ENCODE assay signal across 10 cellular contexts in the genomic region with DNA sequence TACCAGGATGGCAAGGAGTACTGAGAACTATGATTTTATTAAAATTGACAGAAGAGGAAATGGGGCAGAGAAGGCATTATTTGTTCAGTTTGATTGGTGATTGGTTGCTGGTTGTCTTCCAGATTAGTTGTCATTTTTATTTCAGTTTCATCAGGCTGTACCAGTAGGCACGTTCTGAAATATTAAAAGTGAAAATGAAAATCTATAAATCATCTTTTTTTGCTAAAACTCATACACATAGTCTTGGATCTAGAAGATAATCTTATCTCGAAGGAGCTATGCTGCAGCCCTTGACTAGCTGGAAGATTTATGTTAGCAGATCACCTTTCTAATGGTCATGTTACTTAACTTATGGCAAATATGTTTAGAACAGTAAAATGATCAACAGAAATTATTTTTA. TPM values are rescaled to one million over a fixed set of nuclear protein-coding genes. Genes with fewer than 3 reads are reported as not detected.
A peak's percentile ranks its signal among the peaks of the same experiment; 100 is the strongest.
DNase-seq lines count a peak whose midpoint lies in the region; ATAC-seq lines count a peak whose summit lies in the region.
"Had no signal": no experiment of that assay in that cellular context is flagged by ENCODE, and none has a peak within 500 bp of the region (broad histone marks: within the 10 kb centered on the region; RNA-seq: fewer than 3 reads in every experiment).

No MANE protein-coding gene starts in this region.

- no peaks in the 10 kb centered on the region for H3K36me3 Mint-ChIP-seq in activated naive CD4-positive, alpha-beta T cell treated with anti-CD3 and anti-CD28 coated beads, Interleukin-2, amount 50 U/mL, for 24 hours
- H3K36me3 Mint-ChIP-seq in T-cell = no peaks in the 10 kb centered on the region
- peaks cover 5% of the 10 kb centered on the region for H3K36me3 Mint-ChIP-seq in stimulated activated naive CD8-positive, alpha-beta T cell treated with anti-CD3 and anti-CD28 coated beads, Interleukin-15, Interleukin-2, amounts not matched to agents 100 ng/mL and 50 ng/mL, for 24 hours (ENCODE audit: low read depth)

- ATAC-seq in HG02678 (IDR thresholded peaks at IDR 0.05; ENCODE audit: unreplicated experiment) = peak; percentile 59
- no peak for ATAC-seq in T-cell (replicated peaks in 1 of 4)
- no peak for ATAC-seq in left colon
- ATAC-seq in HG03442 (IDR thresholded peaks at IDR 0.05; ENCODE audit: unreplicated experiment) = no peak

- H3K27me3 Mint-ChIP-seq in activated naive CD4-positive, alpha-beta T cell treated with anti-CD3 and anti-CD28 coated beads, Interleukin-2, amount 50 U/mL, for 24 hours = no peaks in the 10 kb centered on the region
- H3K27me3 Mint-ChIP-seq in T-cell = no peaks in the 10 kb centered on the region
- no peaks in the 10 kb centered on the region for H3K27me3 Mint-ChIP-seq in stimulated activated naive CD8-positive, alpha-beta T cell treated with anti-CD3 and anti-CD28 coated beads, Interleukin-15, Interleukin-2, amounts not matched to agents 100 ng/mL and 50 ng/mL, for 24 hours
- H3K27me3 Mint-ChIP-seq: brain had no signal

- POLR2A ChIA-PET in T-cell (lab: Charles Lee) = interaction anchor here in 1 of 2 donors (0.9 to 1.0 kb wide), 2 partner anchors 12 to 22 kb away, joined by 3 to 4 read pairs; no protein-coding TSS in a partner anchor

- CTCF ChIA-PET in T-cell (lab: Charles Lee) = interaction anchor here (0.8 to 1.4 kb wide), 3 partner anchors 13 to 29 kb away, joined by 3 to 5 read pairs (median 4); no protein-coding TSS in a partner anchor

- peak overlapping the region; percentile 47 for H3K4me3 Mint-ChIP-seq in activated naive CD4-positive, alpha-beta T cell treated with anti-CD3 and anti-CD28 coated beads, Interleukin-2, amount 50 U/mL, for 24 hours
- peak overlapping the region; percentile 39 to 52 (median 39) for H3K4me3 Mint-ChIP-seq in T-cell
- peak overlapping the region; percentile 74 for H3K4me3 Mint-ChIP-seq in stimulated activated naive CD8-positive, alpha-beta T cell treated with anti-CD3 and anti-CD28 coated beads, Interleukin-15, Interleukin-2, amounts not matched to agents 100 ng/mL and 50 ng/mL, for 24 hours
- H3K4me3 Mint-ChIP-seq: brain had no signal

- peaks cover 86% of the 10 kb centered on the region for H3K4me1 Mint-ChIP-seq in activated naive CD4-positive, alpha-beta T cell treated with anti-CD3 and anti-CD28 coated beads, Interleukin-2, amount 50 U/mL, for 24 hours
- peaks cover 72 to 88% (median 87%) of the 10 kb centered on the region in 3 donors for H3K4me1 Mint-ChIP-seq in T-cell
- H3K4me1 Mint-ChIP-seq in stimulated activated naive CD8-positive, alpha-beta T cell treated with anti-CD3 and anti-CD28 coated beads, Interleukin-15, Interleukin-2, amounts not matched to agents 100 ng/mL and 50 ng/mL, for 24 hours (ENCODE audit: low read depth) = peaks cover 95% of the 10 kb centered on the region

- peak overlapping the region; percentile 81 for H3K27ac Mint-ChIP-seq in activated naive CD4-positive, alpha-beta T cell treated with anti-CD3 and anti-CD28 coated beads, Interleukin-2, amount 50 U/mL, for 24 hours
- peak overlapping the region; percentile 73 to 85 for H3K27ac Mint-ChIP-seq in T-cell
- H3K27ac Mint-ChIP-seq in stimulated activated naive CD8-positive, alpha-beta T cell treated with anti-CD3 and anti-CD28 coated beads, Interleukin-15, Interleukin-2, amounts not matched to agents 100 ng/mL and 50 ng/mL, for 24 hours = peak overlapping the region; percentile 88
- H3K27ac Mint-ChIP-seq: brain had no signal

- no peak for DNase-seq in activated naive CD4-positive, alpha-beta T cell (lab: John Stamatoyannopoulos, UW)
- no peak for DNase-seq in T-cell
- DNase-seq in left colon = no peak
- no peak for DNase-seq in stimulated activated CD4-positive, alpha-beta T cell treated with anti-CD3 and anti-CD28 coated beads, Interleukin-15, amount 100 ng/mL, for 24 hours
- DNase-seq: activated CD4-positive, alpha-beta T cell treated with anti-CD3 and anti-CD28 coated beads for 4 hours had no signal

- H3K9me3 Mint-ChIP-seq in activated naive CD4-positive, alpha-beta T cell treated with anti-CD3 and anti-CD28 coated beads, Interleukin-2, amount 50 U/mL, for 24 hours = no peaks in the 10 kb centered on the region
- no peaks in the 10 kb centered on the region for H3K9me3 Mint-ChIP-seq in T-cell
- no peaks in the 10 kb centered on the region for H3K9me3 Mint-ChIP-seq in stimulated activated naive CD8-positive, alpha-beta T cell treated with anti-CD3 and anti-CD28 coated beads, Interleukin-15, Interleukin-2, amounts not matched to agents 100 ng/mL and 50 ng/mL, for 24 hours

- intact Hi-C loops in left colon (cut with DNase I, micrococcal nuclease) = no loop called here

RNA-seq across cellular contexts. Expression of gene NEK7, which starts 29.0 kb away (rescaled TPM):
- total RNA-seq in T-cell (10 to 100 TPM; 31.8 to 75.4 (median 69.9) TPM), left colon (10 to 100 TPM; 44.0 to 61.3 TPM)
